In genomic region chr18:34726286-34727004, GRCh38 we compare ENCODE assay signal across 14 cellular contexts.
"Had no signal": no experiment of that assay in that cellular context is flagged by ENCODE, and none has a peak within 500 bp of the region (broad histone marks: within the 10 kb centered on the region; RNA-seq: fewer than 3 reads in every experiment).

No MANE protein-coding gene starts in this region.

- H3K27ac Mint-ChIP-seq: memory B cell, nephron had no signal

- H3K4me1 ChIP-seq: spleen had no signal

- H3K36me3 ChIP-seq: spleen, thyroid gland, uterus had no signal

- H3K27me3 ChIP-seq: spleen, thyroid gland, uterus had no signal

- H3K36me3 Mint-ChIP-seq: memory B cell had no signal

- H3K27me3 Mint-ChIP-seq: memory B cell had no signal

- DNase-seq: activated CD4-positive, alpha-beta T cell treated with anti-CD3 and anti-CD28 coated beads for 1 hour; activated CD4-positive, alpha-beta T cell treated with anti-CD3 and anti-CD28 coated beads, Interleukin-2, amount 50 U/mL, for 4 hours; activated naive CD4-positive, alpha-beta T cell; activated T-cell treated with anti-CD3 and anti-CD28 coated beads for 4 hours; left ventricle myocardium superior; nucleus accumbens; spleen; SW 1271; thyroid gland; uterus had no signal

- ATAC-seq: esophagus mucosa, left ventricle myocardium superior, sciatic nerve had no signal

- H3K9me3 ChIP-seq: thyroid gland, uterus had no signal

- H3K4me3 Mint-ChIP-seq: memory B cell, nephron had no signal

- H3K4me3 ChIP-seq: spleen, thyroid gland, uterus had no signal

- H3K27ac ChIP-seq: spleen, thyroid gland, uterus had no signal
